ENCODE assay signal across 28 cellular contexts in genomic region chr9:82560036-82560435, GRCh38.
"Had no signal": no experiment of that assay in that cellular context is flagged by ENCODE, and none has a peak within 500 bp of the region (broad histone marks: within the 10 kb centered on the region; RNA-seq: fewer than 3 reads in every experiment).

No MANE protein-coding gene starts in this region.

- H3K4me3 Mint-ChIP-seq: dendritic cell treated with granulocyte-macrophage colony-stimulating factor and Interleukin-4, amounts not matched to agents 40 ng/mL and 50 ng/mL, for 4 days; endodermal cell; memory B cell; naive thymus-derived CD4-positive, alpha-beta T cell; nephron progenitor cell; stimulated activated effector memory CD8-positive, alpha-beta T cell treated with anti-CD3 and anti-CD28 coated beads, Interleukin-12 subunit alpha, Interleukin-12 subunit beta, amount 100 ng/mL, for 72 hours had no signal

- H3K4me1 Mint-ChIP-seq: memory B cell; naive thymus-derived CD4-positive, alpha-beta T cell; stimulated activated effector memory CD8-positive, alpha-beta T cell treated with anti-CD3 and anti-CD28 coated beads, Interleukin-12 subunit alpha, Interleukin-12 subunit beta, amount 100 ng/mL, for 72 hours had no signal

- DNase-seq: effector CD8-positive, alpha-beta T cell; endodermal cell; foreskin fibroblast; gastrocnemius medialis; head of caudate nucleus; left cardiac atrium; left ventricle myocardium inferior; midbrain; naive thymus-derived CD4-positive, alpha-beta T cell; nephron progenitor cell; nucleus accumbens; sigmoid colon; stimulated activated CD4-positive, alpha-beta T cell treated with anti-CD3 and anti-CD28 coated beads, Interleukin-2, amount 100 ng/mL, for 24 hours; stimulated activated CD4-positive, alpha-beta T cell treated with anti-CD3 and anti-CD28 coated beads, Interleukin-4, amount 100 ng/mL, for 24 hours; stimulated activated naive CD4-positive, alpha-beta T cell treated with Interleukin-2 at 50 U/mL for 16 hours had no signal

- H3K36me3 ChIP-seq: colonic mucosa, gastrocnemius medialis, left ventricle myocardium inferior, prostate gland, right atrium auricular region, sigmoid colon, thoracic aorta, tibial nerve, upper lobe of left lung had no signal

- H3K4me3 ChIP-seq: colonic mucosa, gastrocnemius medialis, left ventricle myocardium inferior, lung, prostate gland, right atrium auricular region, sigmoid colon, thoracic aorta, tibial nerve, upper lobe of left lung had no signal

- H3K9me3 Mint-ChIP-seq: dendritic cell treated with granulocyte-macrophage colony-stimulating factor and Interleukin-4, amounts not matched to agents 40 ng/mL and 50 ng/mL, for 4 days; endodermal cell; nephron progenitor cell had no signal

- H3K9me3 ChIP-seq: colonic mucosa, gastrocnemius medialis, left ventricle myocardium inferior, prostate gland, right atrium auricular region, sigmoid colon, thoracic aorta, upper lobe of left lung had no signal

- H3K4me1 ChIP-seq: colonic mucosa, prostate gland, tibial nerve had no signal

- H3K27ac Mint-ChIP-seq: dendritic cell treated with granulocyte-macrophage colony-stimulating factor and Interleukin-4, amounts not matched to agents 40 ng/mL and 50 ng/mL, for 4 days; endodermal cell; memory B cell; naive thymus-derived CD4-positive, alpha-beta T cell; nephron progenitor cell; stimulated activated effector memory CD8-positive, alpha-beta T cell treated with anti-CD3 and anti-CD28 coated beads, Interleukin-12 subunit alpha, Interleukin-12 subunit beta, amount 100 ng/mL, for 72 hours had no signal

- H3K27ac ChIP-seq: colonic mucosa, epithelial cell of prostate, gastrocnemius medialis, left ventricle myocardium inferior, prostate gland, right atrium auricular region, sigmoid colon, thoracic aorta, tibial nerve had no signal

- H3K36me3 Mint-ChIP-seq: naive thymus-derived CD4-positive, alpha-beta T cell; stimulated activated effector memory CD8-positive, alpha-beta T cell treated with anti-CD3 and anti-CD28 coated beads, Interleukin-12 subunit alpha, Interleukin-12 subunit beta, amount 100 ng/mL, for 72 hours had no signal

- H3K27me3 Mint-ChIP-seq: dendritic cell treated with granulocyte-macrophage colony-stimulating factor and Interleukin-4, amounts not matched to agents 40 ng/mL and 50 ng/mL, for 4 days had no signal

- ATAC-seq: esophagus mucosa; gastrocnemius medialis; left cardiac atrium; naive thymus-derived CD4-positive, alpha-beta T cell; stimulated activated effector memory CD8-positive, alpha-beta T cell treated with anti-CD3 and anti-CD28 coated beads, Interleukin-12 subunit alpha, Interleukin-12 subunit beta, amount 100 ng/mL, for 72 hours had no signal

- H3K27me3 ChIP-seq: colonic mucosa, gastrocnemius medialis, right atrium auricular region, sigmoid colon, tibial nerve, upper lobe of left lung had no signal

- FAIRE-seq: urothelium cell line had no signal
